ENCODE assay signal across 1 cellular context in genomic region chr1:221449194-221449593, GRCh38.
TF ChIP-seq lines count a peak whose summit lies in the region.

No MANE protein-coding gene starts in this region.

TF ChIP-seq in K562, 482 proteins besides CTCF, POLR2A, EP300 and RAD21 (continued from another document):
- TF ChIP-seq ZBTB40 (IDR thresholded peaks at IDR 0.05) (peak; percentile 32; the same call in 1 of the 2 replicates), ZBTB40 (CRISPR knock-in tag; IDR thresholded peaks at IDR 0.05) (no peak), SMAD1 (IDR thresholded peaks at IDR 0.05; ENCODE audit: low read depth, low read length, partially characterized antibody) (no peak), RUNX1 (IDR thresholded peaks at IDR 0.05; ENCODE audit: low read depth) (no peak), CBX5 (IDR thresholded peaks at IDR 0.05; ENCODE audit: borderline replicate concordance, low read depth) (no peak), TARDBP (IDR thresholded peaks at IDR 0.05) (no peak), NR2F6 (CRISPR knock-in tag; IDR thresholded peaks at IDR 0.05) (no peak), ZNF77 (CRISPR knock-in tag; IDR thresholded peaks at IDR 0.05) (no peak), HIVEP1 (CRISPR knock-in tag; IDR thresholded peaks at IDR 0.05) (no peak)
TF ChIP-seq in K562: peak in this region for 1.
